Comparison of ENCODE assay signal across 8 cellular contexts in genomic region chr17:36721560-36722120, GRCh38.
DNase-seq lines count a peak whose midpoint lies in the region; ATAC-seq and TF ChIP-seq lines count a peak whose summit lies in the region.

No MANE protein-coding gene starts in this region.

- H3K9me3 ChIP-seq in IMR-90 (ENCODE audit: control insufficient read depth, insufficient read depth, low read length) = no peaks in the 10 kb centered on the region
- no peaks in the 10 kb centered on the region for H3K9me3 ChIP-seq in muscle layer of duodenum (ENCODE audit: control insufficient read depth in 1 of 2, low read length in 2 of 2)

- H4K8ac ChIP-seq in IMR-90 (ENCODE audit: low read depth in 2 of 2, low read length in 2 of 2) = peak overlapping the region in 1 of 2 experiments; percentile 79; a peak in 2 of 4 replicates

- no peak for TF ChIP-seq POLR2A in IMR-90 (IDR thresholded peaks at IDR 0.05; ENCODE audit: low read depth, low read length)

- H3K4me3 ChIP-seq in IMR-90 (ENCODE audit: insufficient read depth, low read depth, low read length) (peak overlapping the region; percentile 27), muscle layer of duodenum (ENCODE audit: low read depth in 1 of 2, low read length in 2 of 2) (peak overlapping the region; percentile 53 to 64)

- no peaks in the 10 kb centered on the region for H3K36me3 Mint-ChIP-seq in Calu3 (ENCODE audit: insufficient read depth, unreplicated experiment)
- no peaks in the 10 kb centered on the region for H3K36me3 Mint-ChIP-seq in activated naive CD8-positive, alpha-beta T cell

- H2BK5ac ChIP-seq in IMR-90 (ENCODE audit: low read depth, low read length, poor library complexity, severe bottlenecking) = no peak overlapping the region

- no peak overlapping the region for H2AK5ac ChIP-seq in IMR-90 (ENCODE audit: low read depth, low read length)

- H3K4ac ChIP-seq in IMR-90 (ENCODE audit: low read depth, low read length) = no peak overlapping the region

- no peak overlapping the region for H3K14ac ChIP-seq in IMR-90 (replicated peaks; ENCODE audit: low read depth, low read length)

- H2BK20ac ChIP-seq in IMR-90 (ENCODE audit: low read depth, low read length) = no peak overlapping the region

- H3K36me3 ChIP-seq in IMR-90 (ENCODE audit: control insufficient read depth, insufficient read depth, low read length) (no peaks in the 10 kb centered on the region), muscle layer of duodenum (ENCODE audit: control insufficient read depth in 1 of 2, insufficient read depth in 2 of 2, low read length in 2 of 2) (no peaks in the 10 kb centered on the region)

- no peak overlapping the region for H3K56ac ChIP-seq in IMR-90 (ENCODE audit: extremely low read depth, insufficient read depth, low read length)

- H3K4me3 Mint-ChIP-seq in Calu3 (ENCODE audit: low read depth, unreplicated experiment) = peak overlapping the region; percentile 7
- peak overlapping the region; percentile 86 for H3K4me3 Mint-ChIP-seq in activated naive CD8-positive, alpha-beta T cell

- H3K27me3 ChIP-seq in IMR-90 (ENCODE audit: control insufficient read depth, insufficient read depth, low read length) (peaks cover 23% of the 10 kb centered on the region), muscle layer of duodenum (ENCODE audit: low read depth, low read length) (no peaks in the 10 kb centered on the region)

- in situ Hi-C loops in IMR-90 (cut with MboI; ENCODE audit: low sequenced_read_pairs) = no loop called here

- H4K20me1 ChIP-seq in IMR-90 (ENCODE audit: insufficient read depth, low read length) = no peaks in the 10 kb centered on the region

- H3K27me3 Mint-ChIP-seq in Calu3 (ENCODE audit: unreplicated experiment) = peaks cover 96% of the 10 kb centered on the region
- no peaks in the 10 kb centered on the region for H3K27me3 Mint-ChIP-seq in activated naive CD8-positive, alpha-beta T cell

- H3K23ac ChIP-seq in IMR-90 (ENCODE audit: low read depth, low read length) = no peak overlapping the region

- dilution Hi-C loops in IMR-90 (cut with HindIII; ENCODE audit: low sequenced_read_pairs, unreplicated experiment) = no loop called here

- no peak overlapping the region for H2BK15ac ChIP-seq in IMR-90 (ENCODE audit: low read depth, low read length)

- H3K4me1 Mint-ChIP-seq in Calu3 (ENCODE audit: low read depth, unreplicated experiment) = no peaks in the 10 kb centered on the region
- H3K4me1 Mint-ChIP-seq in activated naive CD8-positive, alpha-beta T cell (ENCODE audit: low read depth) = peaks cover 46% of the 10 kb centered on the region

- no peak for TF ChIP-seq RAD21 in IMR-90 (IDR thresholded peaks at IDR 0.05; ENCODE audit: low read length)

- WGBS in IMR-90 (ENCODE audit: extremely low coverage in 2 of 2, insufficient read length in 1 of 2), 2 experiments = 80% methylated on average over 1 of the region's 8 CpGs; no CpG with 5 or more reads in 1 of the 2 experiments

- H2AK9ac ChIP-seq in IMR-90 (replicated peaks; ENCODE audit: low read depth, low read length, poor library complexity) = no peak overlapping the region

- ATAC-seq in IMR-90 (ENCODE audit: low read depth) (0 out of 2 replicates have a peak, but pooled peaks have one; percentile 14), HG02763 (IDR thresholded peaks at IDR 0.05; ENCODE audit: unreplicated experiment) (no peak), GM21825 (IDR thresholded peaks at IDR 0.05; ENCODE audit: unreplicated experiment) (no peak)

- intact Hi-C loops in Calu3 (cut with micrococcal nuclease; ENCODE audit: unreplicated experiment) = no loop called here
- intact Hi-C loops in IMR-90 (cut with micrococcal nuclease) = no loop called here

- H3K4me1 ChIP-seq in IMR-90 (ENCODE audit: control insufficient read depth, insufficient read depth, low read length) (0 out of 2 replicates have a peak, but pooled peaks cover 1% of the 10 kb centered on the region), muscle layer of duodenum (ENCODE audit: control insufficient read depth in 1 of 2, insufficient read depth in 2 of 2, low read length in 2 of 2) (peaks cover 0 to 11% of the 10 kb centered on the region in 2 donors)

- no peak for TF ChIP-seq CTCF in Calu3 (IDR thresholded peaks at IDR 0.05; ENCODE audit: unreplicated experiment)
- no peak for TF ChIP-seq CTCF in IMR-90 (conservative IDR thresholded peaks at IDR 0.05; ENCODE audit: low read depth, low read length)

- CTCF ChIA-PET in Calu3 (lab: Charles Lee) = interaction anchor here (0.6 to 1.8 kb wide), 4 partner anchors 9 to 118 kb away, joined by 3 to 6 read pairs (median 4); no protein-coding TSS in a partner anchor
- CTCF ChIA-PET in IMR-90 (lab: Yijun Ruan, JAX) = no interaction called here

- H3K9me3 Mint-ChIP-seq in Calu3 (ENCODE audit: low read depth, unreplicated experiment) = no peaks in the 10 kb centered on the region
- no peaks in the 10 kb centered on the region for H3K9me3 Mint-ChIP-seq in activated naive CD8-positive, alpha-beta T cell (ENCODE audit: low read depth)

- DNase-seq in Calu3 (no peak), IMR-90 (peak; percentile 2), activated gamma-delta T cell treated with Interleukin-2 at 50 U/mL for 16 hours (no peak), kidney tubule cell (ENCODE audit: low spot score) (no peak)

- H3K27ac Mint-ChIP-seq in Calu3 (ENCODE audit: unreplicated experiment) = no peak overlapping the region
- peak overlapping the region; percentile 98 for H3K27ac Mint-ChIP-seq in activated naive CD8-positive, alpha-beta T cell

- no peak overlapping the region for H3K18ac ChIP-seq in IMR-90 (ENCODE audit: low read depth, low read length)

- BruUV-seq in Calu3 (replicated peaks; lab: Mats Ljungman, UMichigan) (no TSS peak), IMR-90 (replicated peaks; lab: Mats Ljungman, UMichigan) (no TSS peak)

- no peaks in the 10 kb centered on the region for H3K79me1 ChIP-seq in IMR-90 (ENCODE audit: low read depth in 1 of 2, low read length in 2 of 2)

- H2BK120ac ChIP-seq in IMR-90 (ENCODE audit: low read depth, low read length) = no peak overlapping the region

- H3K9me1 ChIP-seq in IMR-90 (ENCODE audit: insufficient read depth, low read length) = no peaks in the 10 kb centered on the region; the same call in 1 of the 2 replicates

- H2AFZ ChIP-seq in IMR-90 (replicated peaks; ENCODE audit: low read length, poor library complexity) = no peak overlapping the region

- H4K5ac ChIP-seq in IMR-90 (ENCODE audit: low read depth, low read length) = no peak overlapping the region

- H3K27ac ChIP-seq in IMR-90 (ENCODE audit: insufficient read depth, low read length) (no peak overlapping the region), muscle layer of duodenum (ENCODE audit: low read length) (no peak overlapping the region)

- no peak overlapping the region for H4K91ac ChIP-seq in IMR-90 (ENCODE audit: insufficient read depth, low read depth, low read length)

- H3K9ac ChIP-seq in IMR-90 (ENCODE audit: low read depth, low read length) = no peak overlapping the region

- H3K4me2 ChIP-seq in IMR-90 (ENCODE audit: low read depth, low read length) = peak overlapping the region; percentile 81; the same call in 1 of the 2 replicates

- POLR2A ChIA-PET in IMR-90 (lab: Charles Lee; ENCODE audit: unreplicated experiment) = no interaction called here

TF ChIP-seq in IMR-90, 13 proteins besides CTCF, POLR2A, EP300 and RAD21:
- TF ChIP-seq RFX5 (IDR thresholded peaks at IDR 0.05; ENCODE audit: low read depth, low read length) (no peak), MAZ (IDR thresholded peaks at IDR 0.05; ENCODE audit: borderline replicate concordance, low read depth, low read length) (no peak), SMC3 (IDR thresholded peaks at IDR 0.05; ENCODE audit: low read depth, low read length) (no peak), FOS (IDR thresholded peaks at IDR 0.05; ENCODE audit: low read depth, low read length) (no peak), RCOR1 (IDR thresholded peaks at IDR 0.05; ENCODE audit: insufficient replicate concordance, low read length) (no peak), ELK1 (IDR thresholded peaks at IDR 0.05; ENCODE audit: borderline replicate concordance, low read depth, low read length) (no peak), NFE2L2 (IDR thresholded peaks at IDR 0.05; ENCODE audit: low read depth, low read length) (no peak), USF2 (IDR thresholded peaks at IDR 0.05; ENCODE audit: low read depth, low read length) (no peak), MXI1 (IDR thresholded peaks at IDR 0.05; ENCODE audit: borderline replicate concordance, low read depth, low read length) (no peak), BHLHE40 (IDR thresholded peaks at IDR 0.05; ENCODE audit: low read depth, low read length) (no peak), CHD1 (IDR thresholded peaks at IDR 0.05; ENCODE audit: low read depth, low read length) (no peak), CEBPB (IDR thresholded peaks at IDR 0.05; ENCODE audit: low read depth, low read length) (no peak), MAFK (IDR thresholded peaks at IDR 0.05; ENCODE audit: low read depth, low read length) (no peak)
TF ChIP-seq in IMR-90: peak in this region for 0.
